9 cellular contexts compared by ENCODE assay signal in the genomic region with DNA sequence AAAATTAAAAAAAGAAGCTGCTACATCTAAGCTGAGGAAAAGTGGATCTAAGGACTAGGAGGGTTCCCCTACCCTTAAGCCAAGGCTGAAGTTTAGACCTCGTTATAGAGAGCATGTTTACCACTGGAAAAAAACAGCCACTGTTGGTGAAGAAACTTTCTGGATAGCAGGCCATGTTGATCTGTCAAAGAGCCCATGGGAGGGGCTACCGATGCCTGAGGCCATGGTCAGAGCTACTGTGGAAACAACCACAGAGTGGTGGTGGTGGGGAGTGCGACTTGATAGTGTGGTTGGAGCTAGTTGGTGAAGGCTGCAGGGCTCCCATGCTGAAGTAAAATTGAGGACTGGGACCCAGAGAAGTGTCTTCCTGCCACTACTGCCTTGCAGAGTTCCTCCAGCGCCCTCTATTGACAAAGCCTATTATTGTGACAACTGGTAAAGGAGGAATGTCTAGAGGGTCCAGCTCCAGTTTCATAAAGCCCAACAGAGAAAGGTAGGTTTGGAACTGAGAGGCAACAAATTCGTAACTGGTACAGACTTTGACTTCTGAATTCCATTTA. TPM values are rescaled to one million over a fixed set of nuclear protein-coding genes. Genes with fewer than 3 reads are reported as not detected.
DNase-seq lines count a peak whose midpoint lies in the region; ATAC-seq, FAIRE-seq and TF ChIP-seq lines count a peak whose summit lies in the region.
"Had no signal": no experiment of that assay in that cellular context is flagged by ENCODE, and none has a peak within 500 bp of the region (broad histone marks: within the 10 kb centered on the region; RNA-seq: fewer than 3 reads in every experiment).

No MANE protein-coding gene starts in this region.

- no peak overlapping the region for H3K9ac ChIP-seq in keratinocyte (ENCODE audit: control insufficient read depth, extremely low read depth, insufficient read depth, low read length)

- peak overlapping the region; percentile 2 for H2AFZ ChIP-seq in keratinocyte (ENCODE audit: control insufficient read depth, low read length)

- dilution Hi-C loops in keratinocyte (cut with MboI; ENCODE audit: extremely low pct_ligation_motif_present, low sequenced_read_pairs) = no loop called here

- H3K9me3 ChIP-seq in HAP-1 (no peaks in the 10 kb centered on the region; the same call in 1 of the 2 replicates), adrenal gland (replicated peaks in 1 of 3) (peaks cover 0 to 6% (median 6%) of the 10 kb centered on the region in 3 donors), keratinocyte (ENCODE audit: control insufficient read depth, low read depth, low read length) (no peaks in the 10 kb centered on the region)

- H4K20me1 ChIP-seq in keratinocyte (ENCODE audit: control insufficient read depth, extremely low read depth, insufficient read depth, low read length) = no peaks in the 10 kb centered on the region

- H3K4me3 ChIP-seq in HAP-1 = no peak overlapping the region
- no peak overlapping the region for H3K4me3 ChIP-seq in adrenal gland
- no peak overlapping the region for H3K4me3 ChIP-seq in keratinocyte (ENCODE audit: control insufficient read depth in 2 of 3, extremely low read depth in 1 of 3, insufficient read depth in 2 of 3, low read depth in 1 of 3, low read length in 3 of 3)

- in situ Hi-C loops in HAP-1 (cut with MboI; ENCODE audit: low sequenced_read_pairs) = loop anchor here (5.0 kb wide), 1 partner anchor 72 kb away; no protein-coding TSS in a partner anchor

- no peak overlapping the region for H3K4me2 ChIP-seq in keratinocyte (ENCODE audit: control insufficient read depth, extremely low read depth, insufficient read depth, low read depth, low read length)

- TF ChIP-seq POLR2A in adrenal gland (IDR thresholded peaks at IDR 0.05) = no peak

- H3K27me3 ChIP-seq in HAP-1 (ENCODE audit: low read depth) (no peaks in the 10 kb centered on the region), adrenal gland (no peaks in the 10 kb centered on the region), keratinocyte (ENCODE audit: control insufficient read depth, extremely low read depth, insufficient read depth, low read length) (no peaks in the 10 kb centered on the region)

- no peaks in the 10 kb centered on the region for H3K9me1 ChIP-seq in keratinocyte (ENCODE audit: control insufficient read depth, extremely low read depth, insufficient read depth, low read length)

- no peaks in the 10 kb centered on the region for H3K79me2 ChIP-seq in keratinocyte (ENCODE audit: control insufficient read depth, insufficient read depth, low read length)

- no peak for ATAC-seq in GM18909 (IDR thresholded peaks at IDR 0.05; ENCODE audit: poor library complexity, unreplicated experiment)
- ATAC-seq in HG03139 (IDR thresholded peaks at IDR 0.05; ENCODE audit: unreplicated experiment) = no peak

- FAIRE-seq in keratinocyte (lab: Jason Lieb, UNC) = peak; percentile 69

- H3K36me3 ChIP-seq in HAP-1 (replicated peaks) = no peaks in the 10 kb centered on the region
- H3K36me3 ChIP-seq in adrenal gland (replicated peaks in 1 of 2) = no peaks in the 10 kb centered on the region
- no peaks in the 10 kb centered on the region for H3K36me3 ChIP-seq in keratinocyte (ENCODE audit: control insufficient read depth in 2 of 2, extremely low read depth in 1 of 2, insufficient read depth in 2 of 2, low read length in 2 of 2)

- H3K4me1 ChIP-seq in HAP-1 (no peaks in the 10 kb centered on the region; the same call in 1 of the 2 replicates), adrenal gland (replicated peaks in 1 of 2) (no peaks in the 10 kb centered on the region), keratinocyte (ENCODE audit: control insufficient read depth, extremely low read depth, insufficient read depth, low read length) (no peaks in the 10 kb centered on the region)

- H3K27ac ChIP-seq in adrenal gland (no peak overlapping the region), keratinocyte (ENCODE audit: control insufficient read depth, insufficient read depth, low read length) (no peak overlapping the region)

- WGBS in adrenal gland, 4 donors = 38 to 54% (median 50%) methylated on average over 5 of the region's 5 CpGs

- intact Hi-C loops in adrenal gland (cut with DNase I) = no loop called here

- TF ChIP-seq CTCF in adrenal gland (IDR thresholded peaks at IDR 0.05) (peak; percentile 24 to 64 (median 52)), keratinocyte (optimal IDR thresholded peaks at IDR 0.05 in 1 of 3, IDR thresholded peaks at IDR 0.05 in 1 of 3, conservative IDR thresholded peaks at IDR 0.05 in 1 of 3; ENCODE audit: extremely low read depth in 1 of 3, insufficient read depth in 2 of 3, low read length in 3 of 3) (peak; percentile 75 to 82 (median 79))

- DNase-seq in DMS 273 (lab: John Stamatoyannopoulos, UW; ENCODE audit: unreplicated experiment) = peak; percentile 94
- DNase-seq in HAP-1 (ENCODE audit: low spot score in 2 of 2) = peak; percentile 79 to 91
- peak; percentile 11 for DNase-seq in NCI-H510A treated with DMSO at 0.1 percent for 48 hours (lab: John Stamatoyannopoulos, UW)
- DNase-seq in adrenal gland = peak in 6 of 7 donors; percentile 18 to 63 (median 45)
- DNase-seq in keratinocyte (ENCODE audit: low read depth, low spot score) = peak; percentile 36
- no peak for DNase-seq in GM19240 (ENCODE audit: insufficient read length, low spot score)
- DNase-seq: naive B cell had no signal

RNA-seq across cellular contexts. Expression of a gene that starts 12.7 kb away (rescaled TPM):
- total RNA-seq in adrenal gland = 10 to 100 TPM in 3 of 8 donors, 1 to 10 TPM in 5; 1.2 to 25.9 (median 8.1) TPM
- polyA plus RNA-seq in adrenal gland (10 to 100 TPM in 2 of 3 donors, 1 to 10 TPM in 1; 4.1 to 15.2 (median 12.0) TPM), keratinocyte (not detected in 3 replicates)
- polyA plus RNA-seq in keratinocyte (2011; ENCODE audit: low read depth) = not detected
- not detected in 2 replicates for polyA plus RNA-seq in keratinocyte (2011; cell fraction: cytosol; rRNA removed)
- 0.04 TPM in 1 of 2 replicates, not detected in the other for polyA plus RNA-seq in keratinocyte (2011; cell fraction: nucleus; rRNA removed)
- 0.08 and 0.42 TPM in 2 replicates for polyA plus RNA-seq in keratinocyte (2012; ENCODE audit: low replicate concordance)
- not detected in 3 replicates for polyA minus RNA-seq in keratinocyte
- not detected for polyA minus RNA-seq in keratinocyte (2011; cell fraction: cytosol; rRNA and poly(A)+ RNA removed)
- polyA minus RNA-seq in keratinocyte (2011; cell fraction: nucleus; rRNA and poly(A)+ RNA removed) = not detected in 2 replicates
